Comparison of ENCODE assay signal across 1 cellular context in the genomic region with DNA sequence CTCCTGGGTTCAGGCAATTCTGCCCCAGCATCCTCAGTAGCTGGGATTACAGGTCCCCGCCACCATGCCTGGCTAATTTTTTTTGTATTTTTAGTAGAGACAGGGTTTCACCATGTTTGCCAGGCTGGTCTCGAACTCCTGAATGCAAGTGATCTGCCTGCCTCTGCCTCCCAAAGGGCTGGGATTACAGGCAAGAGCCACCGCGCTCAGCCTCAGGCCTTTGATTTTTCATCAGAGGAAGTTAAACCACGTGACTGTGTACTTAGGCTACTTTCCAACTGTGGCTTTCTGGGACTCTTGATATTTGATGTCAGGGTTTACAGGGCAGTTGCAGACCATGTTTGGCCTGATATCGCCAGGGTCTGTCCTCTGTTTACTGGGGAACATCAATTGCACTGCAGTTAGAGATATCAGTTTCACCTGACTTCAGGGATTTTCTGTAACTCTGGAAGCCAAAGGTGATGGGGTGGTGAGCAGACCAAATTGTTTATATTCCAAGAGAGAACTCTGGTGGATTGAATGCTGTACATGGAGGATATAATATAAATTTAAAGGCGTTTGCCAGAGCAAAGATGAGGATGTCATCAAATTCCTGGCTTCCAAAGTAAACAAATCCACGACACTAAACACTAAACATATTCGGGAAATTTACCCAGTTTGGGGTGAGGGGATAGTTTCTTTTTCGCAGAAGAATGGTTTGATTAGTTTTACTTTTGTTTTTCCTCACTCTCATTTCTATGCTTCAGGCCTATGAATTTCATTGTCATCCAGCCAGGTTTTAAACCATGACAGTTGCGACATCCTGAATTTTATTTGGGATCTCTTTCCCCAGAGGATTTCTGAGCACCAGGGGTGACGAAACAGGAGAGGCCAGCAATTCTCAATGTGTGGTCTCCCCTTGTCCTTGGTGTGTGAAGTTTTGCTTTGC.
A peak's percentile ranks its signal among the peaks of the same experiment; 100 is the strongest.
TF ChIP-seq lines count a peak whose summit lies in the region.

No MANE protein-coding gene starts in this region.

TF ChIP-seq in HepG2, 621 proteins besides CTCF, POLR2A, EP300 and RAD21 (continued from another document):
- TF ChIP-seq, protein P1, sequence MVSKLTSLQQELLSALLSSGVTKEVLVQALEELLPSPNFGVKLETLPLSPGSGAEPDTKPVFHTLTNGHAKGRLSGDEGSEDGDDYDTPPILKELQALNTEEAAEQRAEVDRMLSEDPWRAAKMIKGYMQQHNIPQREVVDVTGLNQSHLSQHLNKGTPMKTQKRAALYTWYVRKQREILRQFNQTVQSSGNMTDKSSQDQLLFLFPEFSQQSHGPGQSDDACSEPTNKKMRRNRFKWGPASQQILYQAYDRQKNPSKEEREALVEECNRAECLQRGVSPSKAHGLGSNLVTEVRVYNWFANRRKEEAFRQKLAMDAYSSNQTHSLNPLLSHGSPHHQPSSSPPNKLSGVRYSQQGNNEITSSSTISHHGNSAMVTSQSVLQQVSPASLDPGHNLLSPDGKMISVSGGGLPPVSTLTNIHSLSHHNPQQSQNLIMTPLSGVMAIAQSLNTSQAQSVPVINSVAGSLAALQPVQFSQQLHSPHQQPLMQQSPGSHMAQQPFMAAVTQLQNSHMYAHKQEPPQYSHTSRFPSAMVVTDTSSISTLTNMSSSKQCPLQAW (CRISPR knock-in tag; IDR thresholded peaks at IDR 0.05): peak; percentile 84; the same call in 1 of the 2 replicates
- TF ChIP-seq FOXK1 (CRISPR knock-in tag; IDR thresholded peaks at IDR 0.05; ENCODE audit: borderline replicate concordance, low read depth) (peak; percentile 47; the same call in 1 of the 2 replicates), ZFP36 (IDR thresholded peaks at IDR 0.05; ENCODE audit: borderline replicate concordance, low read depth, low read length, partially characterized antibody) (no peak), ZNF260 (CRISPR knock-in tag; IDR thresholded peaks at IDR 0.05; ENCODE audit: borderline replicate concordance, low read depth) (no peak), FOXO1 (CRISPR knock-in tag; IDR thresholded peaks at IDR 0.05) (peak; percentile 86), ZEB1 (IDR thresholded peaks at IDR 0.05; ENCODE audit: insufficient replicate concordance, low read depth) (peak; percentile 74), JUND (CRISPR knock-in tag; IDR thresholded peaks at IDR 0.05) (no peak), KDM5B (CRISPR knock-in tag; IDR thresholded peaks at IDR 0.05; ENCODE audit: borderline replicate concordance) (peak; percentile 28; the same call in 1 of the 2 replicates), ZNF772 (CRISPR knock-in tag; IDR thresholded peaks at IDR 0.05) (peak; percentile 92), GATA4 (IDR thresholded peaks at IDR 0.05; ENCODE audit: borderline replicate concordance, low read depth) (peak; percentile 63; the same call in 1 of the 2 replicates), HNRNPK (IDR thresholded peaks at IDR 0.05; ENCODE audit: low read depth, low read length, poor library complexity, severe bottlenecking) (no peak), MXD4 (CRISPR knock-in tag; IDR thresholded peaks at IDR 0.05) (no peak)
- TF ChIP-seq, protein P2, sequence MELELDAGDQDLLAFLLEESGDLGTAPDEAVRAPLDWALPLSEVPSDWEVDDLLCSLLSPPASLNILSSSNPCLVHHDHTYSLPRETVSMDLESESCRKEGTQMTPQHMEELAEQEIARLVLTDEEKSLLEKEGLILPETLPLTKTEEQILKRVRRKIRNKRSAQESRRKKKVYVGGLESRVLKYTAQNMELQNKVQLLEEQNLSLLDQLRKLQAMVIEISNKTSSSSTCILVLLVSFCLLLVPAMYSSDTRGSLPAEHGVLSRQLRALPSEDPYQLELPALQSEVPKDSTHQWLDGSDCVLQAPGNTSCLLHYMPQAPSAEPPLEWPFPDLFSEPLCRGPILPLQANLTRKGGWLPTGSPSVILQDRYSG (CRISPR knock-in tag; IDR thresholded peaks at IDR 0.05): no peak
- TF ChIP-seq, protein P3, sequence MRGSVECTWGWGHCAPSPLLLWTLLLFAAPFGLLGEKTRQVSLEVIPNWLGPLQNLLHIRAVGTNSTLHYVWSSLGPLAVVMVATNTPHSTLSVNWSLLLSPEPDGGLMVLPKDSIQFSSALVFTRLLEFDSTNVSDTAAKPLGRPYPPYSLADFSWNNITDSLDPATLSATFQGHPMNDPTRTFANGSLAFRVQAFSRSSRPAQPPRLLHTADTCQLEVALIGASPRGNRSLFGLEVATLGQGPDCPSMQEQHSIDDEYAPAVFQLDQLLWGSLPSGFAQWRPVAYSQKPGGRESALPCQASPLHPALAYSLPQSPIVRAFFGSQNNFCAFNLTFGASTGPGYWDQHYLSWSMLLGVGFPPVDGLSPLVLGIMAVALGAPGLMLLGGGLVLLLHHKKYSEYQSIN (CRISPR knock-in tag; IDR thresholded peaks at IDR 0.05; ENCODE audit: borderline replicate concordance): no peak
- TF ChIP-seq, protein P4, sequence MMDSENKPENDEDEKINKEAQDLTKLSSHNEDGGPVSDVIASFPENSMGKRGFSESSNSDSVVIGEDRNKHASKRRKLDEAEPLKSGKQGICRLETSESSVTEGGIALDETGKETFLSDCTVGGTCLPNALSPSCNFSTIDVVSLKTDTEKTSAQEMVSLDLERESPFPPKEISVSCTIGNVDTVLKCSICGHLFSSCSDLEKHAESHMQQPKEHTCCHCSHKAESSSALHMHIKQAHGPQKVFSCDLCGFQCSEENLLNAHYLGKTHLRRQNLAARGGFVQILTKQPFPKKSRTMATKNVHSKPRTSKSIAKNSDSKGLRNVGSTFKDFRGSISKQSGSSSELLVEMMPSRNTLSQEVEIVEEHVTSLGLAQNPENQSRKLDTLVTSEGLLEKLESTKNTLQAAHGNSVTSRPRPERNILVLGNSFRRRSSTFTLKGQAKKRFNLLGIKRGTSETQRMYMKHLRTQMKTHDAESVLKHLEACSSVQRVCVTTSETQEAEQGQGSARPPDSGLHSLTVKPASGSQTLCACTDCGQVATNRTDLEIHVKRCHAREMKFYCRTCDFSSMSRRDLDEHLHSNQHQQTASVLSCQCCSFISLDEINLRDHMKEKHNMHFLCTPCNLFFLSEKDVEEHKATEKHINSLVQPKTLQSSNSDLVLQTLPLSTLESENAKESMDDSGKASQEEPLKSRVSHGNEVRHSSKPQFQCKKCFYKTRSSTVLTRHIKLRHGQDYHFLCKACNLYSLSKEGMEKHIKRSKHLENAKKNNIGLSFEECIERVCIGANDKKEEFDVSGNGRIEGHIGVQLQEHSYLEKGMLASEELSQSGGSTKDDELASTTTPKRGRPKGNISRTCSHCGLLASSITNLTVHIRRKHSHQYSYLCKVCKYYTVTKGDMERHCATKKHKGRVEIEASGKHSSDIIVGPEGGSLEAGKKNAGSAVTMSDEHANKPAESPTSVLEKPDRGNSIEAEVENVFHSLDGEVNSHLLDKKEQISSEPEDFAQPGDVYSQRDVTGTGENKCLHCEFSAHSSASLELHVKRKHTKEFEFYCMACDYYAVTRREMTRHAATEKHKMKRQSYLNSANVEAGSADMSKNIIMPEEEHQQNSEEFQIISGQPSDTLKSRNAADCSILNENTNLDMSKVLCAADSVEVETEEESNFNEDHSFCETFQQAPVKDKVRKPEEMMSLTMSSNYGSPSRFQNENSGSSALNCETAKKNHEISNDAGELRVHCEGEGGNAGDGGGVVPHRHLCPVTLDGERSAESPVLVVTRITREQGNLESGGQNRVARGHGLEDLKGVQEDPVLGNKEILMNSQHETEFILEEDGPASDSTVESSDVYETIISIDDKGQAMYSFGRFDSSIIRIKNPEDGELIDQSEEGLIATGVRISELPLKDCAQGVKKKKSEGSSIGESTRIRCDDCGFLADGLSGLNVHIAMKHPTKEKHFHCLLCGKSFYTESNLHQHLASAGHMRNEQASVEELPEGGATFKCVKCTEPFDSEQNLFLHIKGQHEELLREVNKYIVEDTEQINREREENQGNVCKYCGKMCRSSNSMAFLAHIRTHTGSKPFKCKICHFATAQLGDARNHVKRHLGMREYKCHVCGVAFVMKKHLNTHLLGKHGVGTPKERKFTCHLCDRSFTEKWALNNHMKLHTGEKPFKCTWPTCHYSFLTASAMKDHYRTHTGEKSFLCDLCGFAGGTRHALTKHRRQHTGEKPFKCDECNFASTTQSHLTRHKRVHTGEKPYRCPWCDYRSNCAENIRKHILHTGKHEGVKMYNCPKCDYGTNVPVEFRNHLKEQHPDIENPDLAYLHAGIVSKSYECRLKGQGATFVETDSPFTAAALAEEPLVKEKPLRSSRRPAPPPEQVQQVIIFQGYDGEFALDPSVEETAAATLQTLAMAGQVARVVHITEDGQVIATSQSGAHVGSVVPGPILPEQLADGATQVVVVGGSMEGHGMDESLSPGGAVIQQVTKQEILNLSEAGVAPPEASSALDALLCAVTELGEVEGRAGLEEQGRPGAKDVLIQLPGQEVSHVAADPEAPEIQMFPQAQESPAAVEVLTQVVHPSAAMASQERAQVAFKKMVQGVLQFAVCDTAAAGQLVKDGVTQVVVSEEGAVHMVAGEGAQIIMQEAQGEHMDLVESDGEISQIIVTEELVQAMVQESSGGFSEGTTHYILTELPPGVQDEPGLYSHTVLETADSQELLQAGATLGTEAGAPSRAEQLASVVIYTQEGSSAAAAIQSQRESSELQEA (CRISPR knock-in tag; IDR thresholded peaks at IDR 0.05; ENCODE audit: not compliant biosample characterization): peak; percentile 62
TF ChIP-seq in HepG2: peak in this region for 228.
